In the genomic region with DNA sequence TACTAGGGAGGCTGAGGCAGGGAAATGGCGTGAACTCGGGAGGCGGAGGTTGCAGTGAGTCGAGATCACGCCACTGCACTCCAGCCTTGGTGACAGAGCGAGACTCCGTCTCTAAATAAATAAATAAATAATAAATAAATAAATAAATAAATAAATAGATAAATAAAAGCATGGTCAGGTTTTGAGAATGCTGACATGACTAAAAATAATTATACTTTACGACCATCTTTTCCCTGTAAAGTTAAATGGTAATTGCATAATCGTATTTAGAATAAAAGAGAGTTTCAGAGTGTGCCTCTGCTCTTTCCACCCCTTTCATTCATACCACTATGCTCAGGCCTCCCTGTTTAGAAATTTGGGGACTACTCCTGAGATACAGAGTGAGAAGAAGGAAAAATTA, we compare ENCODE assay signal across 9 cellular contexts.
"Had no signal": no experiment of that assay in that cellular context is flagged by ENCODE, and none has a peak within 500 bp of the region (broad histone marks: within the 10 kb centered on the region; RNA-seq: fewer than 3 reads in every experiment).

No MANE protein-coding gene starts in this region.

- DNase-seq: H9, HCEC 1CT, HFFc6, KG1 had no signal

- FAIRE-seq: H1, H54 had no signal

- H3K4me1 Mint-ChIP-seq: GM23338, H9, IgD-negative memory B cell had no signal

- H3K9me3 Mint-ChIP-seq: H9 had no signal

- H3K27me3 Mint-ChIP-seq: IgD-negative memory B cell had no signal

- ATAC-seq: GM23338 had no signal

- H3K4me3 Mint-ChIP-seq: GM23338, H9, HFFc6, IgD-negative memory B cell had no signal

- H2AFZ ChIP-seq: GM23338 had no signal

- H3K4me2 ChIP-seq: GM23338 had no signal

- H3K4me3 ChIP-seq: GM23338 had no signal

- H3K27ac Mint-ChIP-seq: GM23338, H9, HFFc6, IgD-negative memory B cell had no signal

- H3K36me3 Mint-ChIP-seq: IgD-negative memory B cell had no signal

- H3K27ac ChIP-seq: HL-60 had no signal
